In genomic region chr19:38734426-38735256, GRCh38 we compare ENCODE assay signal across 8 cellular contexts. TPM values are rescaled to one million over a fixed set of nuclear protein-coding genes. Genes with fewer than 3 reads are reported as not detected.
DNase-seq lines count a peak whose midpoint lies in the region; ATAC-seq, FAIRE-seq and TF ChIP-seq lines count a peak whose summit lies in the region.

No MANE protein-coding gene starts in this region.

- H4K20me1 ChIP-seq in SU-DHL-6 (ENCODE audit: low read depth, low read length): no peaks in the 10 kb centered on the region

- peak overlapping the region; percentile 87 to 92 (median 89) for H3K4me3 Mint-ChIP-seq in naive B cell

- no peak overlapping the region for H3K4me3 ChIP-seq in ACC112 (ENCODE audit: low read depth, low read length)
- H3K4me3 ChIP-seq in SU-DHL-6 (ENCODE audit: insufficient read depth, low read length, poor library complexity, severe bottlenecking): no peak overlapping the region
- H3K4me3 ChIP-seq in coronary artery: no peak overlapping the region

- no peak overlapping the region for H2AFZ ChIP-seq in ACC112 (ENCODE audit: low read length, unreplicated experiment)
- no peak overlapping the region for H2AFZ ChIP-seq in SU-DHL-6 (ENCODE audit: low read depth, low read length, severe bottlenecking)

- H3K36me3 ChIP-seq in ACC112 (ENCODE audit: insufficient read depth, low read length): no peaks in the 10 kb centered on the region
- H3K36me3 ChIP-seq in SU-DHL-6 (ENCODE audit: low read length): 0 out of 2 replicates have a peak, but pooled peaks cover 3% of the 10 kb centered on the region

- no peaks in the 10 kb centered on the region for H3K9me2 ChIP-seq in SU-DHL-6 (replicated peaks; ENCODE audit: insufficient read depth, low read length)

- H3K9me3 ChIP-seq in SU-DHL-6 (ENCODE audit: insufficient read depth, low read length): no peaks in the 10 kb centered on the region

- H3K4me2 ChIP-seq in SU-DHL-6 (ENCODE audit: low read depth, low read length, poor library complexity, severe bottlenecking): peak overlapping the region; percentile 0

- H3F3A ChIP-seq in SU-DHL-6 (ENCODE audit: insufficient read depth): peaks cover 6% of the 10 kb centered on the region

- H3K27ac ChIP-seq in ACC112 (ENCODE audit: low read depth, low read length) (peak overlapping the region; percentile 19; the same call in 1 of the 2 replicates), SU-DHL-6 (ENCODE audit: low read depth, low read length) (no peak overlapping the region; the same call in 1 of the 2 replicates), coronary artery (peak overlapping the region; percentile 43 to 79)

- ATAC-seq in GM19438 (IDR thresholded peaks at IDR 0.05; ENCODE audit: low read depth, unreplicated experiment) (peak; percentile 6), naive B cell (ENCODE audit: low read depth in 2 of 2) (peak; percentile 30 to 31)

- H3K9ac ChIP-seq in SU-DHL-6 (ENCODE audit: low read length): no peak overlapping the region

- H3K27me3 Mint-ChIP-seq in naive B cell: no peaks in the 10 kb centered on the region

- no peaks in the 10 kb centered on the region for H3K9me3 Mint-ChIP-seq in naive B cell

- no peaks in the 10 kb centered on the region for H3K36me3 Mint-ChIP-seq in naive B cell

- TF ChIP-seq CTCF in SU-DHL-6 (IDR thresholded peaks at IDR 0.05; ENCODE audit: insufficient read depth, low read length, poor library complexity, severe bottlenecking) (no peak), coronary artery (IDR thresholded peaks at IDR 0.05) (no peak)

- H3K27me3 ChIP-seq in ACC112 (ENCODE audit: insufficient read depth, low read length) (no peaks in the 10 kb centered on the region), SU-DHL-6 (ENCODE audit: low read length) (no peaks in the 10 kb centered on the region)

- H3K4me1 ChIP-seq in ACC112 (ENCODE audit: control insufficient read depth, insufficient read depth, low read length, unreplicated experiment): peaks cover 17% of the 10 kb centered on the region

- peak overlapping the region; percentile 72 to 97 (median 92) for H3K27ac Mint-ChIP-seq in naive B cell

- FAIRE-seq in urothelium cell line (lab: Jason Lieb, UNC): no peak

- peaks cover 48 to 72% (median 56%) of the 10 kb centered on the region in 3 donors for H3K4me1 Mint-ChIP-seq in naive B cell

- no peaks in the 10 kb centered on the region for H3K79me2 ChIP-seq in ACC112 (ENCODE audit: control insufficient read depth, insufficient read depth, low read length, unreplicated experiment)
- H3K79me2 ChIP-seq in SU-DHL-6 (ENCODE audit: insufficient read depth, low read length): no peaks in the 10 kb centered on the region

- peak; percentile 77 for DNase-seq in coronary artery (ENCODE audit: low spot score)
- peak; percentile 46 for DNase-seq in naive B cell
- no peak for DNase-seq in urothelium cell line (ENCODE audit: low spot score)
- no peak for DNase-seq in NCI-H1105 treated with DMSO at 0.1 percent for 48 hours (lab: John Stamatoyannopoulos, UW)
- no peak for DNase-seq in Ammon's horn (ENCODE audit: low spot score)

RNA-seq across cellular contexts. Expression of gene CAPN12, which starts 9.6 kb away (rescaled TPM):
- 10 to 100 TPM in 4 of 6 donors, 1 to 10 TPM in 2; 3.3 to 25.4 (median 14.0) TPM for polyA plus RNA-seq in naive B cell (ENCODE audit: low read depth in 6 of 6)

RNA-seq across cellular contexts. Expression of gene LGALS7, which starts 38.7 kb away (rescaled TPM):
- polyA plus RNA-seq in naive B cell (ENCODE audit: low read depth in 6 of 6): not detected

RNA-seq across cellular contexts. Expression of gene LGALS7B, which starts 54.4 kb away (rescaled TPM):
- 1 to 10 TPM in 1 of 6 donors, not detected in 5; 6.0 TPM for polyA plus RNA-seq in naive B cell (ENCODE audit: low read depth in 6 of 6)

Comparison
In these comparisons a context has a peak if more than half of its experiments do, and no peak if none do; other contexts are left out.
1. DNase-seq: peak in coronary artery (single experiment) and naive B cell (single experiment); none in urothelium cell line (single experiment), NCI-H1105 treated with DMSO at 0.1 percent for 48 hours (single experiment) and Ammon's horn (single experiment).